ENCODE assay signal across 14 cellular contexts in genomic region chr6:150001295-150001990, GRCh38. TPM values are rescaled to one million over a fixed set of nuclear protein-coding genes. Genes with fewer than 3 reads are reported as not detected.
DNase-seq lines count a peak whose midpoint lies in the region; ATAC-seq and TF ChIP-seq lines count a peak whose summit lies in the region.
"Had no signal": no experiment of that assay in that cellular context is flagged by ENCODE, and none has a peak within 500 bp of the region (broad histone marks: within the 10 kb centered on the region; RNA-seq: fewer than 3 reads in every experiment).

No MANE protein-coding gene starts in this region.

- H3K9me3 Mint-ChIP-seq in activated CD4-positive, alpha-beta T cell treated with anti-CD3 and anti-CD28 coated beads, Interleukin-2, amount 10 ng/mL, durations not matched to agents 7 days and 5 days = peaks cover 3% of the 10 kb centered on the region
- peaks cover 0 to 2% (median 0%) of the 10 kb centered on the region in 3 donors for H3K9me3 Mint-ChIP-seq in IgD-negative memory B cell
- no peaks in the 10 kb centered on the region for H3K9me3 Mint-ChIP-seq in natural killer cell treated with Interleukin-12 subunit alpha and Interleukin-12 subunit beta and Interleukin-15 and Interleukin-18, amount 100 ng/mL, for 72 hours
- H3K9me3 Mint-ChIP-seq in chondrocyte (ENCODE audit: low read depth) = peaks cover 3% of the 10 kb centered on the region
- H3K9me3 Mint-ChIP-seq: H9 had no signal

- peak; percentile 36 for DNase-seq in activated CD4-positive, alpha-beta T cell treated with anti-CD3 and anti-CD28 coated beads, Interleukin-2, amount 10 ng/mL, durations not matched to agents 7 days and 5 days
- no peak for DNase-seq in activated CD4-positive, alpha-beta T cell treated with anti-CD3 and anti-CD28 coated beads for 4 hours
- DNase-seq in natural killer cell treated with Interleukin-12 subunit alpha and Interleukin-12 subunit beta and Interleukin-15 and Interleukin-18, amount 100 ng/mL, for 72 hours (ENCODE audit: low spot score) = peak; percentile 69
- DNase-seq in chondrocyte (ENCODE audit: low spot score) = no peak
- DNase-seq in Right ventricle myocardium superior = no peak
- DNase-seq in midbrain (lab: John Stamatoyannopoulos, UW) = no peak
- DNase-seq: H9, KG1, NCI-H510A treated with DMSO at 0.1 percent for 48 hours, uterus had no signal

- peak; percentile 51 for ATAC-seq in GM21717 (IDR thresholded peaks at IDR 0.05; ENCODE audit: unreplicated experiment)
- peak; percentile 65 to 66 for ATAC-seq in natural killer cell treated with Interleukin-12 subunit alpha and Interleukin-12 subunit beta and Interleukin-15 and Interleukin-18, amount 100 ng/mL, for 72 hours
- no peak for ATAC-seq in Right ventricle myocardium superior (ENCODE audit: poor library complexity)
- ATAC-seq: A549 had no signal

- intact Hi-C loops in Right ventricle myocardium superior (cut with DNase I) = no loop called here

- CTCF ChIA-PET in activated CD4-positive, alpha-beta T cell treated with anti-CD3 and anti-CD28 coated beads, Interleukin-2, amount 10 ng/mL, durations not matched to agents 7 days and 5 days (lab: Charles Lee) = no interaction called here

- TF ChIP-seq CTCF in chondrocyte (IDR thresholded peaks at IDR 0.05) = no peak

- H3K4me3 Mint-ChIP-seq in activated CD4-positive, alpha-beta T cell treated with anti-CD3 and anti-CD28 coated beads, Interleukin-2, amount 10 ng/mL, durations not matched to agents 7 days and 5 days = no peak overlapping the region
- no peak overlapping the region for H3K4me3 Mint-ChIP-seq in IgD-negative memory B cell
- peak overlapping the region; percentile 51 for H3K4me3 Mint-ChIP-seq in natural killer cell treated with Interleukin-12 subunit alpha and Interleukin-12 subunit beta and Interleukin-15 and Interleukin-18, amount 100 ng/mL, for 72 hours
- H3K4me3 Mint-ChIP-seq in chondrocyte (ENCODE audit: unreplicated experiment) = no peak overlapping the region
- H3K4me3 Mint-ChIP-seq: H9 had no signal

- H3K4me1 Mint-ChIP-seq in activated CD4-positive, alpha-beta T cell treated with anti-CD3 and anti-CD28 coated beads, Interleukin-2, amount 10 ng/mL, durations not matched to agents 7 days and 5 days = peaks cover 41% of the 10 kb centered on the region
- H3K4me1 Mint-ChIP-seq in IgD-negative memory B cell (peaks cover 10 to 20% (median 11%) of the 10 kb centered on the region in 3 donors), chondrocyte (ENCODE audit: low read depth) (peaks cover 10% of the 10 kb centered on the region)
- peaks cover 40% of the 10 kb centered on the region in 2 donors for H3K4me1 Mint-ChIP-seq in natural killer cell treated with Interleukin-12 subunit alpha and Interleukin-12 subunit beta and Interleukin-15 and Interleukin-18, amount 100 ng/mL, for 72 hours (ENCODE audit: low read depth in 2 of 2)

- POLR2A ChIA-PET in activated CD4-positive, alpha-beta T cell treated with anti-CD3 and anti-CD28 coated beads, Interleukin-2, amount 10 ng/mL, durations not matched to agents 7 days and 5 days (lab: Charles Lee) = no interaction called here

- H3K36me3 Mint-ChIP-seq in activated CD4-positive, alpha-beta T cell treated with anti-CD3 and anti-CD28 coated beads, Interleukin-2, amount 10 ng/mL, durations not matched to agents 7 days and 5 days (ENCODE audit: low read depth) = peaks cover 3% of the 10 kb centered on the region
- no peaks in the 10 kb centered on the region for H3K36me3 Mint-ChIP-seq in IgD-negative memory B cell
- no peaks in the 10 kb centered on the region for H3K36me3 Mint-ChIP-seq in natural killer cell treated with Interleukin-12 subunit alpha and Interleukin-12 subunit beta and Interleukin-15 and Interleukin-18, amount 100 ng/mL, for 72 hours
- H3K36me3 Mint-ChIP-seq in chondrocyte (ENCODE audit: low read depth) = peaks cover 3% of the 10 kb centered on the region

- H3K27me3 Mint-ChIP-seq in activated CD4-positive, alpha-beta T cell treated with anti-CD3 and anti-CD28 coated beads, Interleukin-2, amount 10 ng/mL, durations not matched to agents 7 days and 5 days = peaks cover 41% of the 10 kb centered on the region
- H3K27me3 Mint-ChIP-seq in IgD-negative memory B cell (peaks cover 5% of the 10 kb centered on the region), chondrocyte (ENCODE audit: low read depth) (peaks cover 19% of the 10 kb centered on the region)
- peaks cover 13 to 20% of the 10 kb centered on the region in 2 donors for H3K27me3 Mint-ChIP-seq in natural killer cell treated with Interleukin-12 subunit alpha and Interleukin-12 subunit beta and Interleukin-15 and Interleukin-18, amount 100 ng/mL, for 72 hours

- H3K27ac Mint-ChIP-seq in activated CD4-positive, alpha-beta T cell treated with anti-CD3 and anti-CD28 coated beads, Interleukin-2, amount 10 ng/mL, durations not matched to agents 7 days and 5 days = peak overlapping the region; percentile 28
- H3K27ac Mint-ChIP-seq in IgD-negative memory B cell (peak overlapping the region in 2 of 3 donors; percentile 5 to 25), chondrocyte (ENCODE audit: unreplicated experiment) (no peak overlapping the region)
- H3K27ac Mint-ChIP-seq in natural killer cell treated with Interleukin-12 subunit alpha and Interleukin-12 subunit beta and Interleukin-15 and Interleukin-18, amount 100 ng/mL, for 72 hours = peak overlapping the region; percentile 24 to 63

RNA-seq across cellular contexts. Expression of gene RAET1L, which starts 23.9 kb away (rescaled TPM):
- total RNA-seq in activated CD4-positive, alpha-beta T cell treated with anti-CD3 and anti-CD28 coated beads, Interleukin-2, amount 10 ng/mL, durations not matched to agents 7 days and 5 days = not detected
- polyA plus RNA-seq in IgD-negative memory B cell = not detected
- total RNA-seq in natural killer cell treated with Interleukin-12 subunit alpha and Interleukin-12 subunit beta and Interleukin-15 and Interleukin-18, amount 100 ng/mL, for 72 hours = not detected
- total RNA-seq in chondrocyte (not detected in 3 replicates), Right ventricle myocardium superior (not detected)
- total RNA-seq: G401, H9, uterus had no signal

RNA-seq across cellular contexts. Expression of gene ULBP1, which starts 37.7 kb away (rescaled TPM):
- under 1 TPM; 0.55 to 0.67 TPM for total RNA-seq in activated CD4-positive, alpha-beta T cell treated with anti-CD3 and anti-CD28 coated beads, Interleukin-2, amount 10 ng/mL, durations not matched to agents 7 days and 5 days
- polyA plus RNA-seq in IgD-negative memory B cell = not detected
- 1 to 10 TPM in 1 of 2 donors, under 1 TPM in 1; 0.31 to 1.5 TPM for total RNA-seq in natural killer cell treated with Interleukin-12 subunit alpha and Interleukin-12 subunit beta and Interleukin-15 and Interleukin-18, amount 100 ng/mL, for 72 hours
- 2.8 to 29.8 TPM (median 29.8 TPM) in 3 replicates for total RNA-seq in chondrocyte
- total RNA-seq in Right ventricle myocardium superior = 0.13 TPM
- total RNA-seq: G401, uterus had no signal

RNA-seq across cellular contexts. Expression of gene ULBP2, which starts 59.6 kb away (rescaled TPM):
- under 1 TPM; 0.40 to 0.50 TPM for total RNA-seq in activated CD4-positive, alpha-beta T cell treated with anti-CD3 and anti-CD28 coated beads, Interleukin-2, amount 10 ng/mL, durations not matched to agents 7 days and 5 days
- polyA plus RNA-seq in IgD-negative memory B cell = 0.33 TPM
- total RNA-seq in natural killer cell treated with Interleukin-12 subunit alpha and Interleukin-12 subunit beta and Interleukin-15 and Interleukin-18, amount 100 ng/mL, for 72 hours = 1 to 10 TPM in 1 of 2 donors, under 1 TPM in 1; 0.98 to 4.0 TPM
- total RNA-seq in chondrocyte (7.7 to 15.1 TPM (median 13.9 TPM) in 3 replicates), Right ventricle myocardium superior (0.65 TPM)
- total RNA-seq: H9 had no signal

Comparison
In these comparisons a context has a peak if more than half of its experiments do, and no peak if none do; other contexts are left out.
1. DNase-seq: peak in activated CD4-positive, alpha-beta T cell treated with anti-CD3 and anti-CD28 coated beads, Interleukin-2, amount 10 ng/mL, durations not matched to agents 7 days and 5 days (single experiment) and natural killer cell treated with Interleukin-12 subunit alpha and Interleukin-12 subunit beta and Interleukin-15 and Interleukin-18, amount 100 ng/mL, for 72 hours (single experiment); none in activated CD4-positive, alpha-beta T cell treated with anti-CD3 and anti-CD28 coated beads for 4 hours (0 of 2), chondrocyte (single experiment), Right ventricle myocardium superior (single experiment) and midbrain (single experiment).